ENCODE assay signal across 9 cellular contexts in genomic region chr11:111379500-111380136, GRCh38. TPM values are rescaled to one million over a fixed set of nuclear protein-coding genes. Genes with fewer than 3 reads are reported as not detected.
DNase-seq lines count a peak whose midpoint lies in the region; ATAC-seq and TF ChIP-seq lines count a peak whose summit lies in the region.
"Had no signal": no experiment of that assay in that cellular context is flagged by ENCODE, and none has a peak within 500 bp of the region (broad histone marks: within the 10 kb centered on the region; RNA-seq: fewer than 3 reads in every experiment).

No MANE protein-coding gene starts in this region.

- no peaks in the 10 kb centered on the region for H3K9me3 ChIP-seq in stomach

- no peak for TF ChIP-seq EP300 in stomach (IDR thresholded peaks at IDR 0.05)

- peak overlapping the region in 1 of 5 donors; percentile 46 for H3K27ac ChIP-seq in stomach

- peak; percentile 23 for DNase-seq in NCI-H69 (lab: John Stamatoyannopoulos, UW)
- peak in 1 of 10 donors; percentile 37 for DNase-seq in naive thymus-derived CD8-positive, alpha-beta T cell
- no peak for DNase-seq in stomach
- DNase-seq in NCI-H345 treated with DMSO at 0.1 percent for 48 hours (lab: John Stamatoyannopoulos, UW; ENCODE audit: unreplicated experiment), result no peak
- no peak for DNase-seq in Calu3
- DNase-seq in H7, result no peak

- peaks cover 0 to 6% (median 0%) of the 10 kb centered on the region in 3 donors for H3K27me3 ChIP-seq in stomach
- no peaks in the 10 kb centered on the region for H3K27me3 ChIP-seq in H7 (ENCODE audit: control insufficient read depth, insufficient read depth, low read length)

- peaks cover 15 to 68% (median 26%) of the 10 kb centered on the region in 4 donors for H3K4me1 Mint-ChIP-seq in naive thymus-derived CD8-positive, alpha-beta T cell
- no peaks in the 10 kb centered on the region for H3K4me1 Mint-ChIP-seq in Calu3 (ENCODE audit: low read depth, unreplicated experiment)

- TF ChIP-seq CTCF in stomach (IDR thresholded peaks at IDR 0.05) (no peak), Calu3 (IDR thresholded peaks at IDR 0.05; ENCODE audit: unreplicated experiment) (no peak)

- TF ChIP-seq POLR2A in stomach (IDR thresholded peaks at IDR 0.05), result no peak

- POLR2A ChIA-PET in naive thymus-derived CD8-positive, alpha-beta T cell (lab: Charles Lee), result interaction anchor here (1.1 to 2.4 kb wide), 5 partner anchors 11 to 43 kb away, joined by 3 to 14 read pairs (median 7); no protein-coding TSS in a partner anchor

- BruUV-seq in Calu3 (replicated peaks; lab: Mats Ljungman, UMichigan), result no TSS peak

- peak overlapping the region; percentile 57 to 97 (median 92) for H3K27ac Mint-ChIP-seq in naive thymus-derived CD8-positive, alpha-beta T cell
- no peak overlapping the region for H3K27ac Mint-ChIP-seq in Calu3 (ENCODE audit: unreplicated experiment)

- H3K9me3 Mint-ChIP-seq in naive thymus-derived CD8-positive, alpha-beta T cell, result peaks cover 0 to 2% (median 0%) of the 10 kb centered on the region in 9 donors
- H3K9me3 Mint-ChIP-seq in Calu3 (ENCODE audit: low read depth, unreplicated experiment), result no peaks in the 10 kb centered on the region

- no peaks in the 10 kb centered on the region for H3K36me3 Mint-ChIP-seq in naive thymus-derived CD8-positive, alpha-beta T cell
- no peaks in the 10 kb centered on the region for H3K36me3 Mint-ChIP-seq in Calu3 (ENCODE audit: insufficient read depth, unreplicated experiment)

- peak overlapping the region; percentile 77 to 90 (median 82) for H3K4me3 Mint-ChIP-seq in naive thymus-derived CD8-positive, alpha-beta T cell
- H3K4me3 Mint-ChIP-seq in Calu3 (ENCODE audit: low read depth, unreplicated experiment), result no peak overlapping the region

- CTCF ChIA-PET in Calu3 (lab: Charles Lee), result no interaction called here

- ATAC-seq in GM18867 (IDR thresholded peaks at IDR 0.05; ENCODE audit: unreplicated experiment), result peak; percentile 29
- peak; percentile 27 for ATAC-seq in HG02571 (IDR thresholded peaks at IDR 0.05; ENCODE audit: unreplicated experiment)
- ATAC-seq in naive thymus-derived CD8-positive, alpha-beta T cell, result no peak

- H3K4me3 ChIP-seq in stomach (peak overlapping the region in 1 of 4 donors; percentile 24), H7 (ENCODE audit: insufficient read depth, low read depth, low read length) (no peak overlapping the region)

- no peaks in the 10 kb centered on the region for H3K27me3 Mint-ChIP-seq in naive thymus-derived CD8-positive, alpha-beta T cell
- no peaks in the 10 kb centered on the region for H3K27me3 Mint-ChIP-seq in Calu3 (ENCODE audit: unreplicated experiment)

- intact Hi-C loops in stomach (cut with DNase I; ENCODE audit: low total_unique reads) (no loop called here), Calu3 (cut with micrococcal nuclease; ENCODE audit: unreplicated experiment) (no loop called here)

- H3K36me3 ChIP-seq in stomach (no peaks in the 10 kb centered on the region), H7 (replicated peaks; ENCODE audit: control insufficient read depth, insufficient read depth, low read length) (no peaks in the 10 kb centered on the region)

- 68 to 83% (median 77%) methylated on average over 15 to 17 of the region's 17 CpGs for WGBS in stomach, 5 donors

- peaks cover 0 to 7% (median 1%) of the 10 kb centered on the region in 4 donors for H3K4me1 ChIP-seq in stomach

RNA-seq across cellular contexts. Expression of gene POU2AF1, which starts 0.5 kb away (rescaled TPM):
- 1 to 10 TPM; 4.4 to 7.2 TPM for total RNA-seq in naive thymus-derived CD8-positive, alpha-beta T cell
- under 1 TPM; 0.12 to 0.41 (median 0.24) TPM for polyA plus RNA-seq in naive thymus-derived CD8-positive, alpha-beta T cell
- total RNA-seq in stomach (10 to 100 TPM in 2 of 5 donors, 1 to 10 TPM in 2, not detected in 1; 2.8 to 43.2 (median 14.8) TPM), Calu3 (2022) (not detected in 2 replicates)
- 10 to 100 TPM in 1 of 3 donors, 1 to 10 TPM in 2; 7.0 to 12.3 (median 8.8) TPM for polyA plus RNA-seq in stomach
- total RNA-seq in H7 (2014; rRNA removed; shearing (Covaris generic)), result not detected in 2 replicates
- total RNA-seq: dermis microvascular lymphatic vessel endothelial cell had no signal

Comparison
In these comparisons a context has a peak if more than half of its experiments do, and no peak if none do; other contexts are left out.
1. ATAC-seq: peak in GM18867 (single experiment) and HG02571 (single experiment); none in naive thymus-derived CD8-positive, alpha-beta T cell (0 of 2).